In the genomic region with DNA sequence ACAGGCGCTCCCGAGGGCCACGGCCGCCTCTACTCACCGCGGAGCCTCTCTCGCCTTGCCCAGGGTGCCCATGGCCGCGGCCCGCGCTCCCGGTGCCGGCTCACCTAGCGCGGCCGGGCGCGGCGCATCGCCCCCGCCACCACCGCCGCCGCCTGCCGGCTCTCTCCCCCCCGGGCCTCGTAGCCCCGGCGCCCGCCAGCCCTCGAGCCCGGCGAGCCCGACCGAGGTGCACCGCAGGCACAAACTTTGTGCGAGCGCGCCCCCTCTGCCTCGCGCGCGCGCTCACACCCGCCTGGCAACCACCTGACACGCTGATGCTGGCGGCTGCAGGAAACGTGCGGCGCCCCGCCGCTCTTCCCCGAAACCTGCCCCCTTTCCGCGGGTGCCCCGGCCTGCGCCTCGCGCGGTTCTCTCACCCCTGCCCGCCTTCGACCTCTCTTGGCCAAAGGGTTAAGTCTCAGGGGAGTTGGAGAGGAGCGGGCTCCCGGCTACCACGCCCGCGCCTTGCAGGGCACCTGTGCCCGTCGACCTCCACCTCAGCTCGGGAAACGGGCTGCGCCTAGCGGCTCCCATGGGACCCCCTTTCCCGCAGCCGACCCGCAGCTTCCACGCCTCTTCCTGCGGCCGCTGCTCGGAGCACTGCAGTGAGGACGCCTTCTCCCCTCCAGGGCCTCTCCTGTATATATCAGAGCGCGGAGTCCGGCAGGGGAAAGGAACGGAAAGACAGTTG, we compare ENCODE assay signal across 1 cellular context.
TF ChIP-seq lines count a peak whose summit lies in the region.

A gene (minus strand): TSS at position 258 of the 730 bp plus-strand sequence. CDS start 186 bp downstream, at position 72.

TF ChIP-seq in HEK293, 187 proteins besides CTCF, POLR2A, EP300 and RAD21 (continued from another document):
- no peak for TF ChIP-seq ZNF132 (tag by site-specific recombination; IDR thresholded peaks at IDR 0.05; ENCODE audit: borderline replicate concordance)
